Comparison of ENCODE assay signal across 26 cellular contexts in the genomic region with DNA sequence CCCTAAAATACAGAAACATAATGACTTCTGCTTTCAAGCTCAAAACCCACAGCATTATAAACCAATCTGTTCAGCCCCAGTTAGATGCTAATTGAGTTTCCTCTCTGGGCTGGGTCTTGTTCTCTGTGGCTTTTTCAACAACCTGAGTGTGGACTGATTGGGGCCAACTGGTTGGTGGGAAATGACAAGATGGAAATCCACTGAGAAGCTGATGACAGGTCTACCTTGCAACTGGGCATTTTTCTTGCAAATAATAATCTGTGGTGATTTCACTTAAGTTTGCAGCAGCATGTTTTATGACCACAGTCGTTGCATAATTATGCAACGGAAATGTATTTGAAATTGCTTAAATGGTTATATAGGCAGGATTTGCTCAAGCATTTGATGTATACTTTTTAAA.
"Had no signal": no experiment of that assay in that cellular context is flagged by ENCODE, and none has a peak within 500 bp of the region (broad histone marks: within the 10 kb centered on the region; RNA-seq: fewer than 3 reads in every experiment).

No MANE protein-coding gene starts in this region.

- H3K9me3 Mint-ChIP-seq: immature natural killer cell had no signal

- H3K27me3 ChIP-seq: cardiac muscle cell, right lobe of liver, tibial nerve had no signal

- H3K27ac Mint-ChIP-seq: activated naive CD8-positive, alpha-beta T cell; brain; immature natural killer cell; nephron progenitor cell had no signal

- H3K4me3 ChIP-seq: cardiac muscle cell, coronary artery, dorsolateral prefrontal cortex, gastroesophageal sphincter, right lobe of liver, tibial nerve had no signal

- H3K4me1 ChIP-seq: gastroesophageal sphincter, right lobe of liver, tibial nerve had no signal

- DNase-seq: activated CD4-positive, alpha-beta T cell treated with anti-CD3 and anti-CD28 coated beads for 4 hours; activated CD4-positive, alpha-beta T cell treated with anti-CD3 and anti-CD28 coated beads, Interleukin-2, amount 50 U/mL, for 4 hours; activated effector memory CD4-positive, alpha-beta T cell treated with Interleukin-2 at 50 U/mL for 16 hours; activated naive CD4-positive, alpha-beta T cell treated with Interleukin-2 at 50 U/mL for 16 hours; aorta; cerebellar nuclear complex; dorsolateral prefrontal cortex; effector memory CD4-positive, alpha-beta T cell; head of caudate nucleus; hypothalamus; immature natural killer cell; kidney; left colon; mammary epithelial cell; nephron progenitor cell; right lobe of liver; stimulated activated CD4-positive, alpha-beta T cell treated with anti-CD3 and anti-CD28 coated beads, Interleukin-2, amount 100 ng/mL, for 48 hours; stimulated activated naive CD4-positive, alpha-beta T cell treated with Interleukin-2 at 50 U/mL for 16 hours had no signal

- H3K36me3 ChIP-seq: cardiac muscle cell, gastroesophageal sphincter, neutrophil, right lobe of liver, tibial nerve had no signal

- H3K4me1 Mint-ChIP-seq: brain, immature natural killer cell had no signal

- ATAC-seq: gastroesophageal sphincter, left colon, right lobe of liver had no signal

- H3K36me3 Mint-ChIP-seq: activated naive CD8-positive, alpha-beta T cell; brain; immature natural killer cell had no signal

- H3K4me3 Mint-ChIP-seq: activated naive CD8-positive, alpha-beta T cell; brain; immature natural killer cell; nephron progenitor cell had no signal

- H3K9me3 ChIP-seq: gastroesophageal sphincter, neutrophil, right lobe of liver, tibial nerve had no signal

- H3K27ac ChIP-seq: cardiac muscle cell, coronary artery, dorsolateral prefrontal cortex, gastroesophageal sphincter, neutrophil, right lobe of liver, tibial nerve, VCaP had no signal
